ENCODE assay signal across 23 cellular contexts in the genomic region with DNA sequence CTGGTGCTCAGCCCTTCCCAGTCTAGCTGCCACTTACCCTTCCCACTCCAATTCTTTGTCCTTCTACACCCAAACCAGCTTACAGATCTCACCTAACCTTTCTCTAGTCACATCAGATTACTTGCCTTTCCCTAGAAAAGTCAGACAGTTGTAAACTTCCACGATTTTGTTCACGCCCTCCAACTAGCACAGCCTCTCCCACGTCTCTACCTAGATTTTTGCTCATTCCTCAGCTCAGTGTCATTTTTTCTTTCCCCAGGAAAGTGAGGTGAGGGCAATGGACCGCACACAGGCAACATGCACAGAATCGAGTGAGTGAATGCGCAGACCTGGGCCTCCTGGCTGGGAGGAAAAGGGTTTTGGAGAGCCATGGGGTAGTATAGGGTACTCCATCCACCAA. TPM values are rescaled to one million over a fixed set of nuclear protein-coding genes. Genes with fewer than 3 reads are reported as not detected.
DNase-seq lines count a peak whose midpoint lies in the region; TF ChIP-seq lines count a peak whose summit lies in the region.
"Had no signal": no experiment of that assay in that cellular context is flagged by ENCODE, and none has a peak within 500 bp of the region (broad histone marks: within the 10 kb centered on the region; RNA-seq: fewer than 3 reads in every experiment).

No MANE protein-coding gene starts in this region.

- H3K27me3 ChIP-seq in breast epithelium, result no peaks in the 10 kb centered on the region
- H3K27me3 ChIP-seq: upper lobe of left lung had no signal

- H3K27ac Mint-ChIP-seq in MCF 10A (ENCODE audit: low read depth, unreplicated experiment) (peak overlapping the region; percentile 73), chondrocyte (ENCODE audit: unreplicated experiment) (peak overlapping the region; percentile 84), nephron progenitor cell (peak overlapping the region; percentile 55)
- H3K27ac Mint-ChIP-seq: activated naive CD4-positive, alpha-beta T cell treated with anti-CD3 and anti-CD28 coated beads, Interleukin-2, amount 10 ng/mL, durations not matched to agents 7 days and 5 days; activated T-helper 1 cell treated with anti-CD3 and anti-CD28 coated beads, Interleukin-12 subunit alpha, Interleukin-12 subunit beta, Interleukin-2, Interleukin-4 antibody, amounts not matched to agents 30 ng/mL and 10 ng/mL and 1 ng/mL, durations not matched to agents 14 hours and 24 hours and 36 hours; mesothelial cell of epicardium; naive thymus-derived CD8-positive, alpha-beta T cell had no signal

- H3K4me3 Mint-ChIP-seq in MCF 10A (ENCODE audit: unreplicated experiment) (no peak overlapping the region), chondrocyte (ENCODE audit: unreplicated experiment) (no peak overlapping the region), nephron progenitor cell (no peak overlapping the region)
- H3K4me3 Mint-ChIP-seq: activated naive CD4-positive, alpha-beta T cell treated with anti-CD3 and anti-CD28 coated beads, Interleukin-2, amount 10 ng/mL, durations not matched to agents 7 days and 5 days; activated T-helper 1 cell treated with anti-CD3 and anti-CD28 coated beads, Interleukin-12 subunit alpha, Interleukin-12 subunit beta, Interleukin-2, Interleukin-4 antibody, amounts not matched to agents 30 ng/mL and 10 ng/mL and 1 ng/mL, durations not matched to agents 14 hours and 24 hours and 36 hours; mesothelial cell of epicardium; naive thymus-derived CD8-positive, alpha-beta T cell had no signal

- POLR2A ChIA-PET in MCF 10A (lab: Yijun Ruan, JAX), result no interaction called here

- TF ChIP-seq POLR2A in breast epithelium (IDR thresholded peaks at IDR 0.05), result no peak

- no peak overlapping the region for H3K4me3 ChIP-seq in breast epithelium
- H3K4me3 ChIP-seq in foreskin fibroblast (ENCODE audit: low read depth in 1 of 2, low read length in 2 of 2), result no peak overlapping the region
- H3K4me3 ChIP-seq: upper lobe of left lung had no signal

- peaks cover 0 to 13% of the 10 kb centered on the region in 2 donors for H3K9me3 ChIP-seq in breast epithelium
- H3K9me3 ChIP-seq: upper lobe of left lung had no signal

- H3K4me1 ChIP-seq in breast epithelium, result no peaks in the 10 kb centered on the region
- H3K4me1 ChIP-seq: upper lobe of left lung had no signal

- H3K9me3 Mint-ChIP-seq in MCF 10A (ENCODE audit: unreplicated experiment), result no peaks in the 10 kb centered on the region
- peaks cover 9% of the 10 kb centered on the region for H3K9me3 Mint-ChIP-seq in chondrocyte (ENCODE audit: low read depth)
- peaks cover 5% of the 10 kb centered on the region for H3K9me3 Mint-ChIP-seq in nephron progenitor cell
- H3K9me3 Mint-ChIP-seq: activated naive CD4-positive, alpha-beta T cell treated with anti-CD3 and anti-CD28 coated beads, Interleukin-2, amount 10 ng/mL, durations not matched to agents 7 days and 5 days; activated T-helper 1 cell treated with anti-CD3 and anti-CD28 coated beads, Interleukin-12 subunit alpha, Interleukin-12 subunit beta, Interleukin-2, Interleukin-4 antibody, amounts not matched to agents 30 ng/mL and 10 ng/mL and 1 ng/mL, durations not matched to agents 14 hours and 24 hours and 36 hours had no signal

- CTCF ChIA-PET in MCF 10A (lab: Yijun Ruan, JAX), result interaction anchor here (0.7 to 0.8 kb wide), 2 partner anchors 58 to 89 kb away, joined by 3 read pairs; no protein-coding TSS in a partner anchor

- no peaks in the 10 kb centered on the region for H3K36me3 ChIP-seq in breast epithelium
- H3K36me3 ChIP-seq: upper lobe of left lung had no signal

- no peak for DNase-seq in MCF 10A (ENCODE audit: unreplicated experiment)
- DNase-seq in breast epithelium (ENCODE audit: low spot score in 2 of 2), result no peak
- no peak for DNase-seq in chondrocyte (ENCODE audit: low spot score)
- DNase-seq in nephron progenitor cell, result no peak
- no peak for DNase-seq in superior temporal gyrus (ENCODE audit: extremely low spot score)
- DNase-seq in DMS79 (lab: John Stamatoyannopoulos, UW), result no peak
- DNase-seq in stimulated activated CD4-positive, alpha-beta T cell treated with anti-CD3 and anti-CD28 coated beads, Interleukin-4, amount 100 ng/mL, for 4 hours, result no peak
- no peak for DNase-seq in foreskin fibroblast
- DNase-seq: activated CD4-positive, alpha-beta T cell treated with anti-CD3 and anti-CD28 coated beads, Interleukin-2, amount 50 U/mL, for 48 hours; activated naive CD4-positive, alpha-beta T cell treated with anti-CD3 and anti-CD28 coated beads, Interleukin-2, amount 10 ng/mL, durations not matched to agents 7 days and 5 days; Calu3; DND-41; naive thymus-derived CD8-positive, alpha-beta T cell; NCI-H1092; NCI-H187 treated with DMSO at 0.1 percent for 48 hours; NCI-H2171 treated with DMSO at 0.1 percent for 48 hours; NCI-H524; SIG-M5; stimulated activated CD4-positive, alpha-beta T cell treated with anti-CD3 and anti-CD28 coated beads, Interleukin-2, amount 100 ng/mL, for 24 hours; upper lobe of left lung had no signal

- intact Hi-C loops in MCF 10A (cut with micrococcal nuclease) (loop anchor here (5.0 kb wide), 1 partner anchor 110 kb away; no protein-coding TSS in a partner anchor), breast epithelium (cut with DNase I; ENCODE audit: low total_unique reads) (no loop called here)

- no peak overlapping the region for H3K27ac ChIP-seq in breast epithelium
- H3K27ac ChIP-seq: 22Rv1, upper lobe of left lung had no signal

- peaks cover 13% of the 10 kb centered on the region for H3K4me1 Mint-ChIP-seq in MCF 10A (ENCODE audit: insufficient read depth, unreplicated experiment)
- peaks cover 19% of the 10 kb centered on the region for H3K4me1 Mint-ChIP-seq in chondrocyte (ENCODE audit: low read depth)
- peaks cover 5% of the 10 kb centered on the region for H3K4me1 Mint-ChIP-seq in nephron progenitor cell
- H3K4me1 Mint-ChIP-seq: activated naive CD4-positive, alpha-beta T cell treated with anti-CD3 and anti-CD28 coated beads, Interleukin-2, amount 10 ng/mL, durations not matched to agents 7 days and 5 days; naive thymus-derived CD8-positive, alpha-beta T cell had no signal

- H3K27me3 Mint-ChIP-seq in MCF 10A (ENCODE audit: insufficient read depth, unreplicated experiment) (no peaks in the 10 kb centered on the region), chondrocyte (ENCODE audit: low read depth) (peaks cover 7% of the 10 kb centered on the region), nephron progenitor cell (ENCODE audit: low read depth, poor library complexity) (peaks cover 9% of the 10 kb centered on the region)

- TF ChIP-seq CTCF in MCF 10A (IDR thresholded peaks at IDR 0.05; ENCODE audit: unreplicated experiment) (no peak), breast epithelium (IDR thresholded peaks at IDR 0.05) (no peak), chondrocyte (IDR thresholded peaks at IDR 0.05) (no peak), nephron progenitor cell (IDR thresholded peaks at IDR 0.05) (no peak), foreskin fibroblast (IDR thresholded peaks at IDR 0.05; ENCODE audit: low read depth, low read length) (no peak)

- BruUV-seq in MCF 10A (replicated peaks; lab: Mats Ljungman, UMichigan), result no TSS peak

- H3K36me3 Mint-ChIP-seq in MCF 10A (ENCODE audit: insufficient read depth, unreplicated experiment) (no peaks in the 10 kb centered on the region), chondrocyte (ENCODE audit: low read depth) (peaks cover 2% of the 10 kb centered on the region), nephron progenitor cell (ENCODE audit: low read depth) (no peaks in the 10 kb centered on the region)
- H3K36me3 Mint-ChIP-seq: activated naive CD4-positive, alpha-beta T cell treated with anti-CD3 and anti-CD28 coated beads, Interleukin-2, amount 10 ng/mL, durations not matched to agents 7 days and 5 days; mesothelial cell of epicardium; naive thymus-derived CD8-positive, alpha-beta T cell had no signal

RNA-seq across cellular contexts. Expression of gene PRUNE2, which starts 20.9 kb away (rescaled TPM):
- total RNA-seq in MCF 10A (2022) (0.29 and 0.63 TPM in 2 replicates), breast epithelium (10 to 100 TPM in 2 of 3 donors, 1 to 10 TPM in 1; 4.6 to 14.7 (median 12.0) TPM), chondrocyte (5.5 to 11.4 TPM (median 10.5 TPM) in 3 replicates)
- total RNA-seq: naive thymus-derived CD8-positive, alpha-beta T cell had no signal
